ENCODE assay signal across 18 cellular contexts in the genomic region with DNA sequence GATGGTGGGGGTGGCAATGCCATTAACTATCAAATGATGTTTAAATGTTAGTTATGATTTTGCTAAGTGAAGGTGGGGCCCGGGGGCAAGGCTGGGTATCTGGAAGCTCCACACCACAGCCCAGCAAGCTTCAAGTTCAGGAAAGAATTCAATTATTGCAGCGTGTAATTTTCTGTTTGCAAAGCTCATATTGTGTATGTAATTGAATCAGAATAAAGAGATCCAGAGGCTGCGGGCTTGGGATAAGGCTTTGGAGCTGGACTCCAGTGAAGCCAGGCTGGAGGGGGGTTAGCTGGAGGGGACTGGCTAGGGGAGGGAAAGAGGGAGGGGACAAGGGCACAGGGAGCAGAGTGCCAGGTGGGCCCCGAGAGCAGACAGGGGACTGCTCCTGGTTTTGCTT.
"Had no signal": no experiment of that assay in that cellular context is flagged by ENCODE, and none has a peak within 500 bp of the region (broad histone marks: within the 10 kb centered on the region; RNA-seq: fewer than 3 reads in every experiment).

No MANE protein-coding gene starts in this region.

- ATAC-seq: activated CD8-positive, alpha-beta T cell treated with anti-CD3 and anti-CD28 coated beads, Interleukin-2, amount 10 ng/mL, durations not matched to agents 7 days and 5 days; body of pancreas; left colon; right lobe of liver had no signal

- H3K9me3 ChIP-seq: body of pancreas, heart left ventricle, right lobe of liver, thyroid gland had no signal

- H3K27ac ChIP-seq: body of pancreas, heart left ventricle, right lobe of liver, skin epidermis, thyroid gland, WERI-Rb-1 had no signal

- H3K4me1 ChIP-seq: body of pancreas, right lobe of liver, thyroid gland had no signal

- H3K27me3 ChIP-seq: body of pancreas, heart left ventricle, right lobe of liver, thyroid gland had no signal

- H3K36me3 ChIP-seq: heart left ventricle, right lobe of liver, thyroid gland, WERI-Rb-1 had no signal

- DNase-seq: activated CD4-positive, alpha-beta T cell treated with anti-CD3 and anti-CD28 coated beads, Interleukin-2, amount 10 ng/mL, durations not matched to agents 7 days and 5 days; activated CD4-positive, CD25-positive, alpha-beta regulatory T cell treated with anti-CD3 and anti-CD28 coated beads, Interleukin-2, amount 50 U/mL, for 72 hours; activated CD8-positive, alpha-beta T cell treated with anti-CD3 and anti-CD28 coated beads, Interleukin-2, amount 10 ng/mL, durations not matched to agents 7 days and 5 days; activated gamma-delta T cell treated with Interleukin-2 at 50 U/mL for 16 hours; activated T-cell treated with anti-CD3 and anti-CD28 coated beads, Interleukin-2, amount 50 U/mL, for 1 hour; anterior cingulate cortex; body of pancreas; heart left ventricle; left colon; mesenchymal stem cell; naive B cell; occipital lobe; right lobe of liver; stimulated activated CD4-positive, alpha-beta T cell treated with anti-CD3 and anti-CD28 coated beads, Interleukin-1b, Interleukin-23, amount 100 ng/mL, for 48 hours; substantia nigra; thyroid gland; WERI-Rb-1 had no signal

- H3K4me3 ChIP-seq: body of pancreas, heart left ventricle, right lobe of liver, skin epidermis, thyroid gland had no signal
